1 cellular context compared by ENCODE assay signal in the genomic region with DNA sequence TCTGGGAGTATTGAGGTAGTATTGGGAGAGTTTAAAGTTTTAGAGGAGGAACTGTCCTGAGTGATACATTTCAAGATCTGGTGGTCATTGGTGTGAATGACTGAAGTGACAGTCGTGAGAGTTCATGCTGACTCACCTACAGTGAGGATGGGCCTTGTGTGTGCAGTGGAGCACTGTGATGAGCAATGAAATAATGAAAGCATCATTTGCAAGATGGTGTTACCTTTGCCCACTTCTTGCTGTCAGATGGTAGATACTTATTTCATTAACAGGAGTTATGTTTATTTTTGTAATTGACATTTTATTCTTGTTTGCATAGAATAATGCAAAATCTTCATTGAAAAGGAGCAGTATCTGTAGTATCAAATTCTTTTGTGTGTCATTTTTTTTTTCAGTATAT.
TF ChIP-seq lines count a peak whose summit lies in the region.

No MANE protein-coding gene starts in this region.

TF ChIP-seq in K562, 482 proteins besides CTCF, POLR2A, EP300 and RAD21 (continued from another document and continues in another):
- TF ChIP-seq, protein P1, sequence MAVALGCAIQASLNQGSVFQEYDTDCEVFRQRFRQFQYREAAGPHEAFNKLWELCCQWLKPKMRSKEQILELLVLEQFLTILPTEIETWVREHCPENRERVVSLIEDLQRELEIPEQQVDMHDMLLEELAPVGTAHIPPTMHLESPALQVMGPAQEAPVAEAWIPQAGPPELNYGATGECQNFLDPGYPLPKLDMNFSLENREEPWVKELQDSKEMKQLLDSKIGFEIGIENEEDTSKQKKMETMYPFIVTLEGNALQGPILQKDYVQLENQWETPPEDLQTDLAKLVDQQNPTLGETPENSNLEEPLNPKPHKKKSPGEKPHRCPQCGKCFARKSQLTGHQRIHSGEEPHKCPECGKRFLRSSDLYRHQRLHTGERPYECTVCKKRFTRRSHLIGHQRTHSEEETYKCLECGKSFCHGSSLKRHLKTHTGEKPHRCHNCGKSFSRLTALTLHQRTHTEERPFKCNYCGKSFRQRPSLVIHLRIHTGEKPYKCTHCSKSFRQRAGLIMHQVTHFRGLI (CRISPR knock-in tag; IDR thresholded peaks at IDR 0.05): 0 out of 2 replicates have a peak, but pooled peaks have one; percentile 31
- no peak for TF ChIP-seq DPF2 (IDR thresholded peaks at IDR 0.05)
- TF ChIP-seq TGIF2 (CRISPR knock-in tag; IDR thresholded peaks at IDR 0.05): no peak
- TF ChIP-seq FOXJ2 (tag; IDR thresholded peaks at IDR 0.05): no peak
- TF ChIP-seq, protein P2, sequence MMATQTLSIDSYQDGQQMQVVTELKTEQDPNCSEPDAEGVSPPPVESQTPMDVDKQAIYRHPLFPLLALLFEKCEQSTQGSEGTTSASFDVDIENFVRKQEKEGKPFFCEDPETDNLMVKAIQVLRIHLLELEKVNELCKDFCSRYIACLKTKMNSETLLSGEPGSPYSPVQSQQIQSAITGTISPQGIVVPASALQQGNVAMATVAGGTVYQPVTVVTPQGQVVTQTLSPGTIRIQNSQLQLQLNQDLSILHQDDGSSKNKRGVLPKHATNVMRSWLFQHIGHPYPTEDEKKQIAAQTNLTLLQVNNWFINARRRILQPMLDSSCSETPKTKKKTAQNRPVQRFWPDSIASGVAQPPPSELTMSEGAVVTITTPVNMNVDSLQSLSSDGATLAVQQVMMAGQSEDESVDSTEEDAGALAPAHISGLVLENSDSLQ (IDR thresholded peaks at IDR 0.05): peak; percentile 72
- TF ChIP-seq, protein P3, sequence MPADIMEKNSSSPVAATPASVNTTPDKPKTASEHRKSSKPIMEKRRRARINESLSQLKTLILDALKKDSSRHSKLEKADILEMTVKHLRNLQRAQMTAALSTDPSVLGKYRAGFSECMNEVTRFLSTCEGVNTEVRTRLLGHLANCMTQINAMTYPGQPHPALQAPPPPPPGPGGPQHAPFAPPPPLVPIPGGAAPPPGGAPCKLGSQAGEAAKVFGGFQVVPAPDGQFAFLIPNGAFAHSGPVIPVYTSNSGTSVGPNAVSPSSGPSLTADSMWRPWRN (IDR thresholded peaks at IDR 0.05; ENCODE audit: low read depth): no peak
- TF ChIP-seq, protein P4, sequence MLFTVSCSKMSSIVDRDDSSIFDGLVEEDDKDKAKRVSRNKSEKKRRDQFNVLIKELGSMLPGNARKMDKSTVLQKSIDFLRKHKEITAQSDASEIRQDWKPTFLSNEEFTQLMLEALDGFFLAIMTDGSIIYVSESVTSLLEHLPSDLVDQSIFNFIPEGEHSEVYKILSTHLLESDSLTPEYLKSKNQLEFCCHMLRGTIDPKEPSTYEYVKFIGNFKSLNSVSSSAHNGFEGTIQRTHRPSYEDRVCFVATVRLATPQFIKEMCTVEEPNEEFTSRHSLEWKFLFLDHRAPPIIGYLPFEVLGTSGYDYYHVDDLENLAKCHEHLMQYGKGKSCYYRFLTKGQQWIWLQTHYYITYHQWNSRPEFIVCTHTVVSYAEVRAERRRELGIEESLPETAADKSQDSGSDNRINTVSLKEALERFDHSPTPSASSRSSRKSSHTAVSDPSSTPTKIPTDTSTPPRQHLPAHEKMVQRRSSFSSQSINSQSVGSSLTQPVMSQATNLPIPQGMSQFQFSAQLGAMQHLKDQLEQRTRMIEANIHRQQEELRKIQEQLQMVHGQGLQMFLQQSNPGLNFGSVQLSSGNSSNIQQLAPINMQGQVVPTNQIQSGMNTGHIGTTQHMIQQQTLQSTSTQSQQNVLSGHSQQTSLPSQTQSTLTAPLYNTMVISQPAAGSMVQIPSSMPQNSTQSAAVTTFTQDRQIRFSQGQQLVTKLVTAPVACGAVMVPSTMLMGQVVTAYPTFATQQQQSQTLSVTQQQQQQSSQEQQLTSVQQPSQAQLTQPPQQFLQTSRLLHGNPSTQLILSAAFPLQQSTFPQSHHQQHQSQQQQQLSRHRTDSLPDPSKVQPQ (CRISPR knock-in tag; IDR thresholded peaks at IDR 0.05; ENCODE audit: borderline replicate concordance): no peak
- no peak for TF ChIP-seq ZNF23 (CRISPR knock-in tag; IDR thresholded peaks at IDR 0.05)
- no peak for TF ChIP-seq YY1 (IDR thresholded peaks at IDR 0.05; ENCODE audit: borderline replicate concordance in 1 of 3, control insufficient read depth in 1 of 3, extremely low read depth in 1 of 3, insufficient read depth in 3 of 3, insufficient read length in 1 of 3, insufficient replicate concordance in 2 of 3, low read depth in 1 of 3, low read length in 2 of 3)
- TF ChIP-seq FOXP1 (CRISPR knock-in tag; IDR thresholded peaks at IDR 0.05): no peak
- no peak for TF ChIP-seq CREBBP (IDR thresholded peaks at IDR 0.05; ENCODE audit: low read depth, low read length)
- TF ChIP-seq KLF1 (tag; IDR thresholded peaks at IDR 0.05): no peak
- TF ChIP-seq SMAD3 (CRISPR knock-in tag; conservative IDR thresholded peaks at IDR 0.05): no peak
- TF ChIP-seq, protein P5, sequence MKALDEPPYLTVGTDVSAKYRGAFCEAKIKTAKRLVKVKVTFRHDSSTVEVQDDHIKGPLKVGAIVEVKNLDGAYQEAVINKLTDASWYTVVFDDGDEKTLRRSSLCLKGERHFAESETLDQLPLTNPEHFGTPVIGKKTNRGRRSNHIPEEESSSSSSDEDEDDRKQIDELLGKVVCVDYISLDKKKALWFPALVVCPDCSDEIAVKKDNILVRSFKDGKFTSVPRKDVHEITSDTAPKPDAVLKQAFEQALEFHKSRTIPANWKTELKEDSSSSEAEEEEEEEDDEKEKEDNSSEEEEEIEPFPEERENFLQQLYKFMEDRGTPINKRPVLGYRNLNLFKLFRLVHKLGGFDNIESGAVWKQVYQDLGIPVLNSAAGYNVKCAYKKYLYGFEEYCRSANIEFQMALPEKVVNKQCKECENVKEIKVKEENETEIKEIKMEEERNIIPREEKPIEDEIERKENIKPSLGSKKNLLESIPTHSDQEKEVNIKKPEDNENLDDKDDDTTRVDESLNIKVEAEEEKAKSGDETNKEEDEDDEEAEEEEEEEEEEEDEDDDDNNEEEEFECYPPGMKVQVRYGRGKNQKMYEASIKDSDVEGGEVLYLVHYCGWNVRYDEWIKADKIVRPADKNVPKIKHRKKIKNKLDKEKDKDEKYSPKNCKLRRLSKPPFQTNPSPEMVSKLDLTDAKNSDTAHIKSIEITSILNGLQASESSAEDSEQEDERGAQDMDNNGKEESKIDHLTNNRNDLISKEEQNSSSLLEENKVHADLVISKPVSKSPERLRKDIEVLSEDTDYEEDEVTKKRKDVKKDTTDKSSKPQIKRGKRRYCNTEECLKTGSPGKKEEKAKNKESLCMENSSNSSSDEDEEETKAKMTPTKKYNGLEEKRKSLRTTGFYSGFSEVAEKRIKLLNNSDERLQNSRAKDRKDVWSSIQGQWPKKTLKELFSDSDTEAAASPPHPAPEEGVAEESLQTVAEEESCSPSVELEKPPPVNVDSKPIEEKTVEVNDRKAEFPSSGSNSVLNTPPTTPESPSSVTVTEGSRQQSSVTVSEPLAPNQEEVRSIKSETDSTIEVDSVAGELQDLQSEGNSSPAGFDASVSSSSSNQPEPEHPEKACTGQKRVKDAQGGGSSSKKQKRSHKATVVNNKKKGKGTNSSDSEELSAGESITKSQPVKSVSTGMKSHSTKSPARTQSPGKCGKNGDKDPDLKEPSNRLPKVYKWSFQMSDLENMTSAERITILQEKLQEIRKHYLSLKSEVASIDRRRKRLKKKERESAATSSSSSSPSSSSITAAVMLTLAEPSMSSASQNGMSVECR (CRISPR knock-in tag; IDR thresholded peaks at IDR 0.05): no peak
- TF ChIP-seq, protein P6, sequence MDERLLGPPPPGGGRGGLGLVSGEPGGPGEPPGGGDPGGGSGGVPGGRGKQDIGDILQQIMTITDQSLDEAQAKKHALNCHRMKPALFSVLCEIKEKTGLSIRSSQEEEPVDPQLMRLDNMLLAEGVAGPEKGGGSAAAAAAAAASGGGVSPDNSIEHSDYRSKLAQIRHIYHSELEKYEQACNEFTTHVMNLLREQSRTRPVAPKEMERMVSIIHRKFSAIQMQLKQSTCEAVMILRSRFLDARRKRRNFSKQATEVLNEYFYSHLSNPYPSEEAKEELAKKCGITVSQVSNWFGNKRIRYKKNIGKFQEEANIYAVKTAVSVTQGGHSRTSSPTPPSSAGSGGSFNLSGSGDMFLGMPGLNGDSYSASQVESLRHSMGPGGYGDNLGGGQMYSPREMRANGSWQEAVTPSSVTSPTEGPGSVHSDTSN (CRISPR knock-in tag; IDR thresholded peaks at IDR 0.05; ENCODE audit: low read depth): no peak
- TF ChIP-seq, protein P6 (tag; conservative IDR thresholded peaks at IDR 0.05; ENCODE audit: low read depth): 0 out of 2 replicates have a peak, but pooled peaks have one; percentile 6
- no peak for TF ChIP-seq L3MBTL2 (IDR thresholded peaks at IDR 0.05)
- TF ChIP-seq ZBTB17 (CRISPR knock-in tag; IDR thresholded peaks at IDR 0.05): no peak
- no peak for TF ChIP-seq CBX1 (IDR thresholded peaks at IDR 0.05; ENCODE audit: low read depth)
- no peak for TF ChIP-seq NR4A1 (CRISPR knock-in tag; IDR thresholded peaks at IDR 0.05)
- peak; percentile 77 for TF ChIP-seq NR4A1 (tag; IDR thresholded peaks at IDR 0.05)
- no peak for TF ChIP-seq NFYB (IDR thresholded peaks at IDR 0.05; ENCODE audit: extremely low read depth, insufficient read length)
- no peak for TF ChIP-seq SPI1 (IDR thresholded peaks at IDR 0.05; ENCODE audit: borderline replicate concordance, low read depth, low read length)
- no peak for TF ChIP-seq ZNF354B (CRISPR knock-in tag; IDR thresholded peaks at IDR 0.05)
- peak; percentile 63; the same call in 1 of the 2 replicates for TF ChIP-seq ZNF311 (CRISPR knock-in tag; IDR thresholded peaks at IDR 0.05)
- TF ChIP-seq MEF2D (tag; conservative IDR thresholded peaks at IDR 0.05; ENCODE audit: low read depth): no peak; the same call in 1 of the 2 replicates
- TF ChIP-seq, protein P7, sequence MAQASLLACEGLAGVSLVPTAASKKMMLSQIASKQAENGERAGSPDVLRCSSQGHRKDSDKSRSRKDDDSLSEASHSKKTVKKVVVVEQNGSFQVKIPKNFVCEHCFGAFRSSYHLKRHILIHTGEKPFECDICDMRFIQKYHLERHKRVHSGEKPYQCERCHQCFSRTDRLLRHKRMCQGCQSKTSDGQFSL (CRISPR knock-in tag; IDR thresholded peaks at IDR 0.05): no peak
- TF ChIP-seq, protein P7 (tag; IDR thresholded peaks at IDR 0.05): peak in 1 of 2 experiments; percentile 73; a peak in 1 of 4 replicates
- no peak; a peak in 1 of 3 replicates for TF ChIP-seq CBX3 (IDR thresholded peaks at IDR 0.05; ENCODE audit: borderline replicate concordance in 1 of 2, low read length in 2 of 2)
- no peak for TF ChIP-seq ZC3H11A (IDR thresholded peaks at IDR 0.05; ENCODE audit: low read depth, low read length)
- TF ChIP-seq MAFK (IDR thresholded peaks at IDR 0.05; ENCODE audit: low read length): peak; percentile 43; the same call in 1 of the 2 replicates
- peak; percentile 78 for TF ChIP-seq PTRF (tag; IDR thresholded peaks at IDR 0.05)
- TF ChIP-seq, protein P8, sequence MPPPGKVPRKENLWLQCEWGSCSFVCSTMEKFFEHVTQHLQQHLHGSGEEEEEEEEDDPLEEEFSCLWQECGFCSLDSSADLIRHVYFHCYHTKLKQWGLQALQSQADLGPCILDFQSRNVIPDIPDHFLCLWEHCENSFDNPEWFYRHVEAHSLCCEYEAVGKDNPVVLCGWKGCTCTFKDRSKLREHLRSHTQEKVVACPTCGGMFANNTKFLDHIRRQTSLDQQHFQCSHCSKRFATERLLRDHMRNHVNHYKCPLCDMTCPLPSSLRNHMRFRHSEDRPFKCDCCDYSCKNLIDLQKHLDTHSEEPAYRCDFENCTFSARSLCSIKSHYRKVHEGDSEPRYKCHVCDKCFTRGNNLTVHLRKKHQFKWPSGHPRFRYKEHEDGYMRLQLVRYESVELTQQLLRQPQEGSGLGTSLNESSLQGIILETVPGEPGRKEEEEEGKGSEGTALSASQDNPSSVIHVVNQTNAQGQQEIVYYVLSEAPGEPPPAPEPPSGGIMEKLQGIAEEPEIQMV (tag; conservative IDR thresholded peaks at IDR 0.05; ENCODE audit: low read depth): peak; percentile 59; the same call in 1 of the 2 replicates
- no peak for TF ChIP-seq RB1 (IDR thresholded peaks at IDR 0.05; ENCODE audit: low read depth)
- TF ChIP-seq, protein P9, sequence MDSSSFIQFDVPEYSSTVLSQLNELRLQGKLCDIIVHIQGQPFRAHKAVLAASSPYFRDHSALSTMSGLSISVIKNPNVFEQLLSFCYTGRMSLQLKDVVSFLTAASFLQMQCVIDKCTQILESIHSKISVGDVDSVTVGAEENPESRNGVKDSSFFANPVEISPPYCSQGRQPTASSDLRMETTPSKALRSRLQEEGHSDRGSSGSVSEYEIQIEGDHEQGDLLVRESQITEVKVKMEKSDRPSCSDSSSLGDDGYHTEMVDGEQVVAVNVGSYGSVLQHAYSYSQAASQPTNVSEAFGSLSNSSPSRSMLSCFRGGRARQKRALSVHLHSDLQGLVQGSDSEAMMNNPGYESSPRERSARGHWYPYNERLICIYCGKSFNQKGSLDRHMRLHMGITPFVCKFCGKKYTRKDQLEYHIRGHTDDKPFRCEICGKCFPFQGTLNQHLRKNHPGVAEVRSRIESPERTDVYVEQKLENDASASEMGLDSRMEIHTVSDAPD (CRISPR knock-in tag; IDR thresholded peaks at IDR 0.05): no peak
- 0 out of 2 replicates have a peak, but pooled peaks have one; percentile 18 for TF ChIP-seq TCFL5 (CRISPR knock-in tag; conservative IDR thresholded peaks at IDR 0.05)
- peak; percentile 82 for TF ChIP-seq ZNF316 (IDR thresholded peaks at IDR 0.05)
- no peak for TF ChIP-seq TCF7 (IDR thresholded peaks at IDR 0.05; ENCODE audit: borderline replicate concordance)
- peak; percentile 79 for TF ChIP-seq MAFG (tag; conservative IDR thresholded peaks at IDR 0.05)
- TF ChIP-seq ZNF707 (CRISPR knock-in tag; conservative IDR thresholded peaks at IDR 0.05): no peak
- TF ChIP-seq GABPB2 (CRISPR knock-in tag; conservative IDR thresholded peaks at IDR 0.05): no peak
- TF ChIP-seq, protein P10, sequence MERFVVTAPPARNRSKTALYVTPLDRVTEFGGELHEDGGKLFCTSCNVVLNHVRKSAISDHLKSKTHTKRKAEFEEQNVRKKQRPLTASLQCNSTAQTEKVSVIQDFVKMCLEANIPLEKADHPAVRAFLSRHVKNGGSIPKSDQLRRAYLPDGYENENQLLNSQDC (CRISPR knock-in tag; IDR thresholded peaks at IDR 0.05): no peak
- TF ChIP-seq, protein P11, sequence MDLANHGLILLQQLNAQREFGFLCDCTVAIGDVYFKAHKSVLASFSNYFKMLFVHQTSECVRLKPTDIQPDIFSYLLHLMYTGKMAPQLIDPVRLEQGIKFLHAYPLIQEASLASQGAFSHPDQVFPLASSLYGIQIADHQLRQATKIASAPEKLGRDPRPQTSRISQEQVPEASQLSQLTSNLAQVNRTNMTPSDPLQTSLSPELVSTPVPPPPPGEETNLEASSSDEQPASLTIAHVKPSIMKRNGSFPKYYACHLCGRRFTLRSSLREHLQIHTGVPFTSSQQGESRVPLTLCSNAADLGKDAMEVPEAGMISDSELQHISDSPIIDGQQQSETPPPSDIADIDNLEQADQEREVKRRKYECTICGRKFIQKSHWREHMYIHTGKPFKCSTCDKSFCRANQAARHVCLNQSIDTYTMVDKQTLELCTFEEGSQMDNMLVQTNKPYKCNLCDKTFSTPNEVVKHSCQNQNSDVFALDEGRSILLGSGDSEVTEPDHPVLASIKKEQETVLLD (IDR thresholded peaks at IDR 0.05): no peak
